In genomic region chr15:32615051-32615870, GRCh38 we compare ENCODE assay signal across 8 cellular contexts. TPM values are rescaled to one million over a fixed set of nuclear protein-coding genes. Genes with fewer than 3 reads are reported as not detected.
DNase-seq lines count a peak whose midpoint lies in the region; ATAC-seq and TF ChIP-seq lines count a peak whose summit lies in the region.
"Not testable (repeated sequence)": the region's sequence is repeated elsewhere in the genome, so short reads cannot be mapped to it uniquely, and the experiment has no call there.

Gene ARHGAP11A (plus strand): TSS chr15:32615504. CDS start chr15:32616212, 708 bp downstream.

- H3K27me3 ChIP-seq in CD8-positive, alpha-beta T cell (ENCODE audit: insufficient read depth, low read length): not testable (repeated sequence)

- H3K36me3 ChIP-seq in CD8-positive, alpha-beta T cell (ENCODE audit: insufficient read depth, low read length): not testable (repeated sequence)

- peak within 1 kb of the TSS; percentile 100 for H3K4me3 Mint-ChIP-seq in CD8-positive, alpha-beta T cell
- peak within 1 kb of the TSS; percentile 99 for H3K4me3 Mint-ChIP-seq in nephron progenitor cell

- not testable (repeated sequence) for TF ChIP-seq CTCF in CD8-positive, alpha-beta T cell (IDR thresholded peaks at IDR 0.05); GM20000 (IDR thresholded peaks at IDR 0.05; ENCODE audit: extremely low read depth, missing control alignments); nephron progenitor cell (IDR thresholded peaks at IDR 0.05)

- peak within 1 kb of the TSS; percentile 93 for H3K27ac Mint-ChIP-seq in CD8-positive, alpha-beta T cell
- H3K27ac Mint-ChIP-seq in nephron progenitor cell: peak within 1 kb of the TSS; percentile 98

- peaks cover 18% of the 10 kb centered on the region for H3K4me1 Mint-ChIP-seq in CD8-positive, alpha-beta T cell (ENCODE audit: low read depth)
- H3K4me1 Mint-ChIP-seq in nephron progenitor cell: peaks cover 27% of the 10 kb centered on the region

- H3K36me3 Mint-ChIP-seq in CD8-positive, alpha-beta T cell; nephron progenitor cell (ENCODE audit: low read depth): not testable (repeated sequence)

- POLR2A ChIA-PET in CD8-positive, alpha-beta T cell (lab: Charles Lee): interaction anchor here (0.6 kb wide), 1 partner anchor 1989 kb away, joined by 4 read pairs; the partner anchor contains the start of gene ARHGAP11B

- H3K9me3 Mint-ChIP-seq in CD8-positive, alpha-beta T cell; nephron progenitor cell: not testable (repeated sequence)

- peak; percentile 66 to 87 (median 76) for DNase-seq in CD8-positive, alpha-beta T cell
- DNase-seq in GM20000 (ENCODE audit: low spot score): peak; percentile 58
- peak; percentile 45 to 92 (median 79) for DNase-seq in T-helper 2 cell
- peak; percentile 94 for DNase-seq in amniotic epithelial cell (ENCODE audit: low read depth)
- peak; percentile 83 for DNase-seq in glomerular visceral epithelial cell (ENCODE audit: extremely low spot score)
- DNase-seq in nephron progenitor cell: peak; percentile 80
- DNase-seq in stimulated activated CD8-positive, alpha-beta memory T cell treated with anti-CD3 and anti-CD28 coated beads, Interleukin-4, amount 100 ng/mL, for 1 hour (ENCODE audit: low read depth in 2 of 2, low spot score in 1 of 2): peak; percentile 36 to 63

- H3K9me3 ChIP-seq in CD8-positive, alpha-beta T cell (ENCODE audit: low read length): not testable (repeated sequence)

- CTCF ChIA-PET in CD8-positive, alpha-beta T cell (lab: Charles Lee): not testable (repeated sequence)

- intact Hi-C loops in CD8-positive, alpha-beta T cell (cut with DNase I, micrococcal nuclease): not testable (repeated sequence)

- not testable (repeated sequence) for H3K27me3 Mint-ChIP-seq in CD8-positive, alpha-beta T cell (ENCODE audit: low read depth); nephron progenitor cell (ENCODE audit: low read depth, poor library complexity)

- peak within 1 kb of the TSS; percentile 80 for H3K4me3 ChIP-seq in CD8-positive, alpha-beta T cell (ENCODE audit: low read depth, low read length)

- peak within 1 kb of the TSS; percentile 73 for H3K27ac ChIP-seq in CD8-positive, alpha-beta T cell (ENCODE audit: low read depth, low read length)

- ATAC-seq in CD8-positive, alpha-beta T cell: peak; percentile 92
- peak; percentile 69 for ATAC-seq in HG03442 (IDR thresholded peaks at IDR 0.05; ENCODE audit: unreplicated experiment)

- not testable (repeated sequence) for H3K4me1 ChIP-seq in CD8-positive, alpha-beta T cell (ENCODE audit: insufficient read depth, low read length)

RNA-seq across cellular contexts. Expression of gene ARHGAP11A, which starts in this region (rescaled TPM):
- 1 to 10 TPM; 3.7 to 5.0 TPM for total RNA-seq in CD8-positive, alpha-beta T cell

Comparison
In these comparisons a context has a peak if more than half of its experiments do, and no peak if none do; other contexts are left out.
1. Peak in every context shown above with its lines: DNase-seq, ATAC-seq, H3K4me3 ChIP-seq and H3K27ac ChIP-seq.